Comparison of ENCODE assay signal across 10 cellular contexts in the genomic region with DNA sequence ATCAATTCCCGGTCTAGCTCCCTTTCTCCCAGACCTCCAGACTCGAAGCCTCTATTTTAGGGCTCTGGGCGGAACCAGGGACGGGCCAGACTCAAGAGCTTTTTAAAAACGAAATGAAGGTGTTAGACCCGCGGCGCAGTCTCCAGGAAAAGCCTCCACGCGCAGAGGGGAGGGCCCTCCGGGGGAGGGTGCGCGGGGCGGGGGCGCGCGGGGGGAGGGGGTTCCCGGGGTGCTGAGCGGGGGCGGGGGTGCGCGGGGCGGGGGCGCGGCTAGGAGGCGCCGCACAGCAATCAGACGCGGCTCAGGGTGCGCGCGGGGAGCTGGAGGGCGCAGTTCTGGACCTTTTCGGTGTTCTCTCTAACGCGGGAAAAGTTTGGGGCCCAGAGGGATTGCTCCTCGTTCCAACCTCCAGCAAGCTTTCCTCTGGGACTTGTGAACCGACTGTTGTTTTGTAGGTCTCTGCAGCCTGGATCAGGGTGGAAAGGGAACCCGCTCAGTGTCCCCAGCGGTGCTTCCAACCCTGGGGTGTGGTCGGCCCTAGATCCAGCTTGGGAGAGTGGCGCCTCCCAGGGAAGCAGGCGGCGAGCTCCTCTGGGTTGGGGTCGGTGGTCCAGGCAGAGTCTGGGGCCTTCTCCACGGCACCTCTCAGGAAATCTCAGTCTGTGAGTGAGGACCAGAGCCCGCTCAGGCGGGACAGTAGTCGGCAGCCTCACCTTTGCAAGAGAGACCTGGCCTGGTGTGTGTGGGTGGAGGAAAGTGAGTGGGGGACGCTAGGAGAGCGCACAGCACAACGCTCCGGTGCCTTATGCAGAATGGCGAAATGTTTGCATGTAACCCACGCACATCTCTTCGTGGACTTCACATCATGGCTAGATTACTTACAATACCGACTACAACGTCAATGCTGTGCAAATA. TPM values are rescaled to one million over a fixed set of nuclear protein-coding genes. Genes with fewer than 3 reads are reported as not detected.
DNase-seq lines count a peak whose midpoint lies in the region; ATAC-seq and TF ChIP-seq lines count a peak whose summit lies in the region.
"Had no signal": no experiment of that assay in that cellular context is flagged by ENCODE, and none has a peak within 500 bp of the region (broad histone marks: within the 10 kb centered on the region; RNA-seq: fewer than 3 reads in every experiment).

No MANE protein-coding gene starts in this region.

- H3K4me1 ChIP-seq in heart right ventricle (peaks cover 0 to 13% (median 6%) of the 10 kb centered on the region in 9 donors), vagina (peaks cover 9% of the 10 kb centered on the region)
- H3K4me1 ChIP-seq: SJSA1 had no signal

- POLR2A ChIA-PET in naive thymus-derived CD8-positive, alpha-beta T cell (lab: Charles Lee), result no interaction called here

- H3K4me3 ChIP-seq in heart right ventricle, result peak overlapping the region; percentile 2 to 54 (median 38)
- H3K4me3 ChIP-seq in dorsolateral prefrontal cortex, result peak overlapping the region in 30 of 59 donors; percentile 8 to 49 (median 32)
- H3K4me3 ChIP-seq in vagina, result peak overlapping the region; percentile 43
- H3K4me3 ChIP-seq: SJSA1 had no signal

- H3K27ac Mint-ChIP-seq in naive thymus-derived CD8-positive, alpha-beta T cell, result peak overlapping the region in 1 of 10 donors; percentile 45

- peak overlapping the region in 9 of 10 donors; percentile 24 to 78 (median 49) for H3K4me3 Mint-ChIP-seq in naive thymus-derived CD8-positive, alpha-beta T cell

- H3K9me3 Mint-ChIP-seq in naive thymus-derived CD8-positive, alpha-beta T cell, result no peaks in the 10 kb centered on the region

- no peaks in the 10 kb centered on the region for H3K36me3 Mint-ChIP-seq in naive thymus-derived CD8-positive, alpha-beta T cell

- no peaks in the 10 kb centered on the region for H3K9me3 ChIP-seq in heart right ventricle
- H3K9me3 ChIP-seq in vagina, result no peaks in the 10 kb centered on the region
- H3K9me3 ChIP-seq: SJSA1 had no signal

- H3K36me3 ChIP-seq in heart right ventricle (no peaks in the 10 kb centered on the region), vagina (no peaks in the 10 kb centered on the region)
- H3K36me3 ChIP-seq: SJSA1 had no signal

- H3K27me3 ChIP-seq in heart right ventricle (peaks cover 0 to 74% (median 60%) of the 10 kb centered on the region in 7 donors), dorsolateral prefrontal cortex (peaks cover 0 to 75% (median 56%) of the 10 kb centered on the region in 45 donors), vagina (no peaks in the 10 kb centered on the region)

- ATAC-seq in heart right ventricle (peak in 2 of 8 donors; percentile 23 to 25), Right ventricle myocardium superior (ENCODE audit: poor library complexity) (no peak), GM21723 (IDR thresholded peaks at IDR 0.05; ENCODE audit: unreplicated experiment) (no peak)
- peak; percentile 33 to 40 for ATAC-seq in naive thymus-derived CD8-positive, alpha-beta T cell

- WGBS in heart right ventricle, 2 donors, result 8 to 10% methylated on average over 52 to 58 of the region's 58 CpGs

- H3K27me3 Mint-ChIP-seq in naive thymus-derived CD8-positive, alpha-beta T cell, result peaks cover 9 to 33% (median 18%) of the 10 kb centered on the region in 5 donors

- no peak for DNase-seq in heart right ventricle
- DNase-seq in Right ventricle myocardium superior, result no peak
- no peak for DNase-seq in dorsolateral prefrontal cortex
- DNase-seq in naive thymus-derived CD8-positive, alpha-beta T cell, result peak in 1 of 10 donors; percentile 17
- DNase-seq in vagina (ENCODE audit: extremely low spot score in 2 of 2), result no peak
- no peak for DNase-seq in KG1 (lab: John Stamatoyannopoulos, UW)
- DNase-seq in T-helper 2 cell, result no peak

- intact Hi-C loops in heart right ventricle (cut with DNase I), result no loop called here
- intact Hi-C loops in Right ventricle myocardium superior (cut with DNase I), result no loop called here
- intact Hi-C loops in dorsolateral prefrontal cortex (cut with DNase I), result no loop called here
- intact Hi-C loops in vagina (cut with DNase I), result no loop called here

- H3K27ac ChIP-seq in heart right ventricle (no peak overlapping the region), dorsolateral prefrontal cortex (no peak overlapping the region), vagina (peak overlapping the region; percentile 67)
- H3K27ac ChIP-seq: SJSA1 had no signal

- TF ChIP-seq CTCF in heart right ventricle (IDR thresholded peaks at IDR 0.05) (no peak), dorsolateral prefrontal cortex (IDR thresholded peaks at IDR 0.05 in 54 of 56, conservative IDR thresholded peaks at IDR 0.05 in 2 of 56; ENCODE audit: low read depth in 1 of 56, partially characterized antibody in 56 of 56) (no peak), vagina (IDR thresholded peaks at IDR 0.05) (no peak)

- peaks cover 2 to 19% (median 10%) of the 10 kb centered on the region in 4 donors for H3K4me1 Mint-ChIP-seq in naive thymus-derived CD8-positive, alpha-beta T cell

- TF ChIP-seq POLR2A in vagina (IDR thresholded peaks at IDR 0.05), result no peak

RNA-seq across cellular contexts. Expression of a gene that starts 2.0 kb away (rescaled TPM):
- total RNA-seq in heart right ventricle (not detected), Right ventricle myocardium superior (not detected), dorsolateral prefrontal cortex (1 to 10 TPM in 6 of 120 experiments, under 1 TPM in 1, not detected in 113; 1.00 to 4.3 (median 1.5) TPM), vagina (not detected)
- polyA plus RNA-seq in heart right ventricle, result not detected
- not detected for total RNA-seq in naive thymus-derived CD8-positive, alpha-beta T cell
- not detected for polyA plus RNA-seq in naive thymus-derived CD8-positive, alpha-beta T cell
- total RNA-seq: lung microvascular endothelial cell, SJSA1 had no signal

RNA-seq across cellular contexts. Expression of a gene that starts 21.5 kb away (rescaled TPM):
- total RNA-seq in heart right ventricle (10 to 100 TPM; 21.9 to 28.0 (median 24.4) TPM), Right ventricle myocardium superior (20.1 TPM), dorsolateral prefrontal cortex (10 to 100 TPM; 29.1 to 91.6 (median 63.9) TPM), vagina (64.6 TPM)
- 10 to 100 TPM; 31.9 to 44.4 TPM for polyA plus RNA-seq in heart right ventricle
- 100 to 1,000 TPM; 108 to 110 TPM for total RNA-seq in naive thymus-derived CD8-positive, alpha-beta T cell
- polyA plus RNA-seq in naive thymus-derived CD8-positive, alpha-beta T cell, result 10 to 100 TPM; 15.3 to 28.6 (median 22.3) TPM

RNA-seq across cellular contexts. Expression of a gene that starts 46.7 kb away (rescaled TPM):
- total RNA-seq in heart right ventricle (not detected), Right ventricle myocardium superior (not detected), dorsolateral prefrontal cortex (1 to 10 TPM in 5 of 120 experiments, under 1 TPM in 48, not detected in 67; 0.17 to 1.8 (median 0.48) TPM), vagina (not detected)
- 1 to 10 TPM in 1 of 2 donors, under 1 TPM in 1; 0.77 to 1.9 TPM for polyA plus RNA-seq in heart right ventricle
- 1 to 10 TPM; 3.5 to 4.7 TPM for total RNA-seq in naive thymus-derived CD8-positive, alpha-beta T cell
- 1 to 10 TPM; 2.3 to 2.5 (median 2.5) TPM for polyA plus RNA-seq in naive thymus-derived CD8-positive, alpha-beta T cell
- total RNA-seq: lung microvascular endothelial cell, SJSA1 had no signal

RNA-seq across cellular contexts. Expression of a gene that starts 57.7 kb away (rescaled TPM):
- total RNA-seq in heart right ventricle (10 to 100 TPM; 11.3 to 43.0 (median 16.7) TPM), Right ventricle myocardium superior (13.2 TPM), dorsolateral prefrontal cortex (10 to 100 TPM in 12 of 120 experiments, 1 to 10 TPM in 108; 1.7 to 19.5 (median 4.9) TPM), vagina (114 TPM)
- 10 to 100 TPM; 20.8 to 37.3 TPM for polyA plus RNA-seq in heart right ventricle
- total RNA-seq in naive thymus-derived CD8-positive, alpha-beta T cell, result under 1 TPM; 0.58 to 0.68 TPM
- under 1 TPM; 0.08 to 0.22 (median 0.20) TPM for polyA plus RNA-seq in naive thymus-derived CD8-positive, alpha-beta T cell

Comparison
In these comparisons a context has a peak if more than half of its experiments do, and no peak if none do; other contexts are left out.
1. ATAC-seq: peak in naive thymus-derived CD8-positive, alpha-beta T cell (2 of 2); none in Right ventricle myocardium superior (single experiment) and GM21723 (single experiment).
2. Peak in every context shown above with its lines, with median percentiles within 50 percentile points of each other: H3K4me3 ChIP-seq.